In genomic region chr3:119562307-119562961, GRCh38 we compare ENCODE assay signal across 8 cellular contexts. TPM values are rescaled to one million over a fixed set of nuclear protein-coding genes. Genes with fewer than 3 reads are reported as not detected.
DNase-seq lines count a peak whose midpoint lies in the region; ATAC-seq and TF ChIP-seq lines count a peak whose summit lies in the region.

No MANE protein-coding gene starts in this region.

- peak overlapping the region; percentile 50 for H3K27ac ChIP-seq in effector memory CD4-positive, alpha-beta T cell (ENCODE audit: insufficient read depth, low read length, poor library complexity, severe bottlenecking)
- H3K27ac ChIP-seq in prostate gland: no peak overlapping the region

- no peak for TF ChIP-seq POLR2A in prostate gland (IDR thresholded peaks at IDR 0.05)

- no peak overlapping the region for H3K4me3 ChIP-seq in effector memory CD4-positive, alpha-beta T cell (ENCODE audit: insufficient read depth, low read depth, low read length, poor library complexity, severe bottlenecking)
- H3K4me3 ChIP-seq in prostate gland: no peak overlapping the region

- intact Hi-C loops in prostate gland (cut with DNase I): no loop called here

- no peaks in the 10 kb centered on the region for H3K9me3 ChIP-seq in effector memory CD4-positive, alpha-beta T cell (ENCODE audit: control insufficient read depth, low read length)
- no peaks in the 10 kb centered on the region for H3K9me3 ChIP-seq in prostate gland

- no peaks in the 10 kb centered on the region for H3K36me3 ChIP-seq in effector memory CD4-positive, alpha-beta T cell (ENCODE audit: control insufficient read depth, insufficient read depth, low read length)
- no peaks in the 10 kb centered on the region for H3K36me3 ChIP-seq in prostate gland

- ATAC-seq in GM18861 (IDR thresholded peaks at IDR 0.05; ENCODE audit: unreplicated experiment) (peak; percentile 73), HG02623 (IDR thresholded peaks at IDR 0.05; ENCODE audit: unreplicated experiment) (peak; percentile 75)

- DNase-seq in NOMO-1 treated with dmso at 0.1 percent for 144 hours (lab: John Stamatoyannopoulos, UW; ENCODE audit: unreplicated experiment): peak; percentile 46
- peak; percentile 42 to 49 (median 47) for DNase-seq in effector memory CD4-positive, alpha-beta T cell
- no peak for DNase-seq in NCI-H345 treated with DMSO at 0.1 percent for 48 hours (lab: John Stamatoyannopoulos, UW; ENCODE audit: unreplicated experiment)
- no peak for DNase-seq in anterior cingulate cortex (lab: John Stamatoyannopoulos, UW)
- DNase-seq in NCI-H226: no peak
- no peak for DNase-seq in prostate gland (ENCODE audit: low spot score)

- WGBS in prostate gland: 59% methylated on average over 6 of the region's 6 CpGs

- no peaks in the 10 kb centered on the region for H3K27me3 ChIP-seq in effector memory CD4-positive, alpha-beta T cell (replicated peaks; ENCODE audit: control insufficient read depth, insufficient read depth, low read length, poor library complexity, severe bottlenecking)
- no peaks in the 10 kb centered on the region for H3K27me3 ChIP-seq in prostate gland (replicated peaks; ENCODE audit: insufficient read depth)

- no peak for TF ChIP-seq CTCF in prostate gland (IDR thresholded peaks at IDR 0.05)

- H3K4me1 ChIP-seq in effector memory CD4-positive, alpha-beta T cell (ENCODE audit: control insufficient read depth, insufficient read depth, low read length, poor library complexity, severe bottlenecking): no peaks in the 10 kb centered on the region
- H3K4me1 ChIP-seq in prostate gland (replicated peaks): no peaks in the 10 kb centered on the region

RNA-seq across cellular contexts. Expression of gene CD80, which starts 3.0 kb away (rescaled TPM):
- not detected for total RNA-seq in prostate gland

RNA-seq across cellular contexts. Expression of gene ADPRH, which starts 16.9 kb away (rescaled TPM):
- total RNA-seq in prostate gland: 10 to 100 TPM in 1 of 2 donors, 1 to 10 TPM in 1; 8.2 to 14.8 TPM

RNA-seq across cellular contexts. Expression of gene PLA1A, which starts 35.3 kb away (rescaled TPM):
- 1 to 10 TPM; 2.8 to 9.1 TPM for total RNA-seq in prostate gland

Comparison
In these comparisons a context has a peak if more than half of its experiments do, and no peak if none do; other contexts are left out.
1. DNase-seq: peak in NOMO-1 treated with dmso at 0.1 percent for 144 hours (single experiment) and effector memory CD4-positive, alpha-beta T cell (3 of 3); none in NCI-H345 treated with DMSO at 0.1 percent for 48 hours (single experiment), anterior cingulate cortex (0 of 58), NCI-H226 (single experiment) and prostate gland (single experiment).